11 cellular contexts compared by ENCODE assay signal in genomic region chr19:8352134-8352827, GRCh38. TPM values are rescaled to one million over a fixed set of nuclear protein-coding genes. Genes with fewer than 3 reads are reported as not detected.
DNase-seq lines count a peak whose midpoint lies in the region; TF ChIP-seq lines count a peak whose summit lies in the region.
"Had no signal": no experiment of that assay in that cellular context is flagged by ENCODE, and none has a peak within 500 bp of the region (broad histone marks: within the 10 kb centered on the region; RNA-seq: fewer than 3 reads in every experiment).

No MANE protein-coding gene starts in this region.

- no peaks in the 10 kb centered on the region for H4K20me1 ChIP-seq in neural progenitor cell (ENCODE audit: low read depth)

- H3K27me3 ChIP-seq in HUES6 (ENCODE audit: control insufficient read depth, insufficient read depth, low read length) (peaks cover 3% of the 10 kb centered on the region; the same call in 1 of the 2 replicates), neural progenitor cell (peaks cover 3% of the 10 kb centered on the region), prostate gland (replicated peaks; ENCODE audit: insufficient read depth) (no peaks in the 10 kb centered on the region)

- H3K9me3 ChIP-seq in HUES6 (ENCODE audit: control insufficient read depth, insufficient read depth, low read depth, low read length) (peaks cover 3% of the 10 kb centered on the region; the same call in 1 of the 2 replicates), neural progenitor cell (ENCODE audit: low read depth) (no peaks in the 10 kb centered on the region), prostate gland (no peaks in the 10 kb centered on the region)

- H3K9ac ChIP-seq in HUES6 (ENCODE audit: low read length) (no peak overlapping the region), neural progenitor cell (no peak overlapping the region)

- H3K36me3 ChIP-seq in HUES6 (ENCODE audit: control insufficient read depth, insufficient read depth, low read length), result no peaks in the 10 kb centered on the region
- no peaks in the 10 kb centered on the region for H3K36me3 ChIP-seq in neural progenitor cell
- no peaks in the 10 kb centered on the region for H3K36me3 ChIP-seq in prostate gland

- no peaks in the 10 kb centered on the region for H3K36me3 Mint-ChIP-seq in neural progenitor cell

- WGBS in prostate gland, result 14% methylated on average over 10 of the region's 10 CpGs

- H3K9me3 Mint-ChIP-seq in neural progenitor cell, result no peaks in the 10 kb centered on the region
- H3K9me3 Mint-ChIP-seq: effector memory CD8-positive, alpha-beta T cell had no signal

- peak overlapping the region; percentile 53 for H3K27ac Mint-ChIP-seq in neural progenitor cell
- H3K27ac Mint-ChIP-seq: effector memory CD8-positive, alpha-beta T cell had no signal

- peak overlapping the region; percentile 86 for H2AFZ ChIP-seq in neural progenitor cell (replicated peaks)

- H3K4me1 ChIP-seq in HUES6 (ENCODE audit: control insufficient read depth, insufficient read depth, low read length) (peaks cover 7% of the 10 kb centered on the region), neural progenitor cell (peaks cover 7% of the 10 kb centered on the region), prostate gland (replicated peaks) (no peaks in the 10 kb centered on the region)

- DNase-seq in AG10803 (ENCODE audit: low read depth) (no peak), ecto neural progenitor cell (ENCODE audit: low spot score) (peak; percentile 47), neural progenitor cell (ENCODE audit: low spot score) (peak; percentile 50), globus pallidus (ENCODE audit: low spot score) (no peak), NCI-H1092 (lab: John Stamatoyannopoulos, UW) (no peak), prostate gland (ENCODE audit: low spot score) (no peak), NCI-H2029 treated with DMSO at 0.1 percent for 48 hours (lab: John Stamatoyannopoulos, UW) (no peak)
- DNase-seq: activated effector memory CD4-positive, alpha-beta T cell treated with anti-CD3 and anti-CD28 coated beads, Interleukin-2, amount 50 U/mL, for 16 hours; effector memory CD8-positive, alpha-beta T cell had no signal

- peaks cover 16% of the 10 kb centered on the region for H3K4me1 Mint-ChIP-seq in neural progenitor cell

- intact Hi-C loops in prostate gland (cut with DNase I), result loop anchor here (10.0 kb wide), 1 partner anchor 153 kb away; the partner anchor contains the start of gene PRAM1

- H3K4me3 Mint-ChIP-seq in neural progenitor cell, result peak overlapping the region; percentile 70
- H3K4me3 Mint-ChIP-seq: effector memory CD8-positive, alpha-beta T cell had no signal

- H3K27ac ChIP-seq in HUES6 (ENCODE audit: low read depth, low read length) (no peak overlapping the region; the same call in 1 of the 2 replicates), neural progenitor cell (no peak overlapping the region), prostate gland (no peak overlapping the region)
- H3K27ac ChIP-seq: VCaP had no signal

- peak overlapping the region; percentile 31 for H3K4me3 ChIP-seq in AG10803 (ENCODE audit: low read length)
- H3K4me3 ChIP-seq in HUES6 (ENCODE audit: low read depth, low read length), result peak overlapping the region; percentile 37
- H3K4me3 ChIP-seq in neural progenitor cell, result peak overlapping the region; percentile 33
- H3K4me3 ChIP-seq in prostate gland, result no peak overlapping the region

- H3K4me2 ChIP-seq in neural progenitor cell, result peak overlapping the region; percentile 71

- H3F3A ChIP-seq in neural progenitor cell (ENCODE audit: low read depth), result peaks cover 17% of the 10 kb centered on the region

- TF ChIP-seq POLR2A in prostate gland (IDR thresholded peaks at IDR 0.05), result no peak

- TF ChIP-seq CTCF in AG10803 (conservative IDR thresholded peaks at IDR 0.05; ENCODE audit: low read length) (no peak), neural progenitor cell (IDR thresholded peaks at IDR 0.05) (no peak), prostate gland (IDR thresholded peaks at IDR 0.05) (no peak)

- peaks cover 4% of the 10 kb centered on the region for H3K27me3 Mint-ChIP-seq in neural progenitor cell (ENCODE audit: insufficient read depth, low read depth)

- H3K79me2 ChIP-seq in neural progenitor cell (ENCODE audit: low read depth), result no peaks in the 10 kb centered on the region

RNA-seq across cellular contexts. Expression of gene KANK3, which starts 9.2 kb away (rescaled TPM):
- total RNA-seq in neural progenitor cell (ENCODE audit: low replicate concordance), result 1.9 TPM in 1 of 2 replicates, not detected in the other
- 10 to 100 TPM; 15.4 to 23.8 TPM for total RNA-seq in prostate gland

RNA-seq across cellular contexts. Expression of gene ANGPTL4, which starts 11.7 kb away (rescaled TPM):
- total RNA-seq in neural progenitor cell (ENCODE audit: low replicate concordance), result 1.9 TPM in 1 of 2 replicates, not detected in the other
- 10 to 100 TPM; 25.7 to 26.4 TPM for total RNA-seq in prostate gland

RNA-seq across cellular contexts. Expression of gene RPS28, which starts 31.0 kb away (rescaled TPM):
- total RNA-seq in neural progenitor cell (ENCODE audit: low replicate concordance) (296 and 550 TPM in 2 replicates), prostate gland (100 to 1,000 TPM; 488 to 498 TPM)

RNA-seq across cellular contexts. Expression of gene NDUFA7, which starts 31.1 kb away (rescaled TPM):
- total RNA-seq in neural progenitor cell (ENCODE audit: low replicate concordance) (21.0 and 54.1 TPM in 2 replicates), prostate gland (10 to 100 TPM; 39.6 to 52.6 TPM)

RNA-seq across cellular contexts. Expression of gene RAB11B, which starts 37.9 kb away (rescaled TPM):
- 17.1 and 32.3 TPM in 2 replicates for total RNA-seq in neural progenitor cell (ENCODE audit: low replicate concordance)
- 100 to 1,000 TPM in 1 of 2 donors, 10 to 100 TPM in 1; 60.7 to 103 TPM for total RNA-seq in prostate gland

Comparison
In these comparisons a context has a peak if more than half of its experiments do, and no peak if none do; other contexts are left out.
1. DNase-seq: peak in ecto neural progenitor cell (single experiment) and neural progenitor cell (single experiment); none in AG10803 (single experiment), globus pallidus (single experiment), NCI-H1092 (single experiment), prostate gland (single experiment) and NCI-H2029 treated with DMSO at 0.1 percent for 48 hours (single experiment).
2. H3K4me3 ChIP-seq: peak in AG10803 (single experiment), HUES6 (single experiment) and neural progenitor cell (single experiment); none in prostate gland (0 of 2).